ENCODE assay signal across 8 cellular contexts in the genomic region with DNA sequence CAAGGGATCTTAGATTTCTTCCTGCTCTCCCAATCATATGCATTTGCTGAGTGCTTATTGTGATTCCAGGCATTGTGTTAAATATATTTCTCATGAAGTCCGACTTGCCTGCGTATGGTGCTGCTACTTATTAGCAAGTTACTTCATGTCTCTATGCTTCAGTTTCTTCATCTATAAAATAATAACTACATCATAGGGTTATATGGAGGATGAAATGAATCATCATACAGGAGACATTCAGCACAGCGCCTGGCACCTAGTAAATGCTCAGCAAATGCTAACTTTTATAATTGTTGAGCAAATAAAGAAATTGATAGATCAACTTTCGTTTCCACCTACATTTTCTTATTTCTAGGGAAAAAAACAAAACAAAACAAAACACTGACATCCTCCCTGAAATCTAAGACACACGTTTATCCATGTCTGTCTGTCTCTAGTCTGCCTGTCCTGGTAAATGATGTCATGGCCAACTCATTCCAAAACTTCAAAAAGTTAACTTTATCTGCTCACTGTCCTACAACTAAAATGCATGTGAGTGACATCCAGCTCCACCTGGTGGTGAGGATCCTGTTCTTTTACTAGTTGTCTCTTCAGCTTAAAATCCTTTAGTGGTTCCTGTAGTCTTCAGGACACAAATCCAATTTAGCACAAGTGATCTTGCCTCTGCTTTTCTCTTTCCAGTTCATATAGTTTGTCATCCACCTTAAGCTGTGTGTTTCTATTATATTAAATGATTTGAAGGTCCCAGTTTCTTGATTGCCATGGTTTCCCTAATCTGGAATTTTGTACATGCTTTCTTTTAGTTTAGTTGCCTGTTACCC. TPM values are rescaled to one million over a fixed set of nuclear protein-coding genes. Genes with fewer than 3 reads are reported as not detected.
DNase-seq lines count a peak whose midpoint lies in the region; ATAC-seq, FAIRE-seq and TF ChIP-seq lines count a peak whose summit lies in the region.

No MANE protein-coding gene starts in this region.

- DNase-seq in heart right ventricle (no peak), cardiac septum (ENCODE audit: low spot score) (no peak), RKO (ENCODE audit: low spot score) (peak; percentile 81), dorsolateral prefrontal cortex (no peak), small intestine (peak; percentile 39), COLO668 (lab: John Stamatoyannopoulos, UW; ENCODE audit: unreplicated experiment) (no peak), tibial artery (no peak)

- H3K27me3 ChIP-seq in heart right ventricle, result no peaks in the 10 kb centered on the region
- no peaks in the 10 kb centered on the region for H3K27me3 ChIP-seq in dorsolateral prefrontal cortex
- H3K27me3 ChIP-seq in small intestine (ENCODE audit: control insufficient read depth in 2 of 2, insufficient read depth in 2 of 2, low read length in 2 of 2), result no peaks in the 10 kb centered on the region
- H3K27me3 ChIP-seq in tibial artery, result no peaks in the 10 kb centered on the region

- H3K36me3 ChIP-seq in heart right ventricle (peaks cover 0 to 85% (median 32%) of the 10 kb centered on the region in 9 donors), small intestine (ENCODE audit: control insufficient read depth in 2 of 2, insufficient read depth in 2 of 2, low read length in 2 of 2) (peaks cover 5 to 7% of the 10 kb centered on the region in 2 donors), tibial artery (peaks cover 49 to 81% (median 56%) of the 10 kb centered on the region in 3 donors)

- peak in 7 of 9 donors; percentile 8 to 45 (median 40) for TF ChIP-seq CTCF in heart right ventricle (IDR thresholded peaks at IDR 0.05)
- TF ChIP-seq CTCF in dorsolateral prefrontal cortex (IDR thresholded peaks at IDR 0.05 in 54 of 56, conservative IDR thresholded peaks at IDR 0.05 in 2 of 56; ENCODE audit: low read depth in 1 of 56, partially characterized antibody in 56 of 56), result peak in 43 of 56 donors; percentile 12 to 51 (median 31)
- TF ChIP-seq CTCF in tibial artery (IDR thresholded peaks at IDR 0.05), result no peak

- FAIRE-seq in small intestine (lab: Jason Lieb, UNC), result no peak

- 85% methylated on average over 5 of the region's 5 CpGs for WGBS in heart right ventricle, 2 donors
- 84 to 92% (median 86%) methylated on average over 5 of the region's 5 CpGs for WGBS in small intestine, 3 donors

- H3K27ac ChIP-seq in heart right ventricle (no peak overlapping the region), dorsolateral prefrontal cortex (no peak overlapping the region), small intestine (ENCODE audit: low read depth in 1 of 2, low read length in 1 of 2) (no peak overlapping the region), tibial artery (no peak overlapping the region)

- ATAC-seq in heart right ventricle (no peak), HG02759 (IDR thresholded peaks at IDR 0.05; ENCODE audit: unreplicated experiment) (peak; percentile 82)

- no peak overlapping the region for H3K4me3 ChIP-seq in heart right ventricle
- no peak overlapping the region for H3K4me3 ChIP-seq in dorsolateral prefrontal cortex
- no peak overlapping the region for H3K4me3 ChIP-seq in small intestine (ENCODE audit: low read depth in 1 of 2, low read length in 2 of 2)
- H3K4me3 ChIP-seq in tibial artery, result no peak overlapping the region

- intact Hi-C loops in heart right ventricle (cut with DNase I), result no loop called here
- intact Hi-C loops in cardiac septum (cut with DNase I), result no loop called here
- intact Hi-C loops in dorsolateral prefrontal cortex (cut with DNase I), result no loop called here
- intact Hi-C loops in tibial artery (cut with DNase I; ENCODE audit: low total_unique reads), result no loop called here

- H3K4me1 ChIP-seq in heart right ventricle, result peaks cover 0 to 10% (median 0%) of the 10 kb centered on the region in 9 donors
- H3K4me1 ChIP-seq in small intestine (ENCODE audit: control insufficient read depth in 2 of 2, insufficient read depth in 1 of 2, low read depth in 1 of 2, low read length in 1 of 2), result no peaks in the 10 kb centered on the region
- no peaks in the 10 kb centered on the region for H3K4me1 ChIP-seq in tibial artery

- H3K9me3 ChIP-seq in heart right ventricle, result no peaks in the 10 kb centered on the region
- no peaks in the 10 kb centered on the region for H3K9me3 ChIP-seq in small intestine (ENCODE audit: control insufficient read depth, low read depth)
- H3K9me3 ChIP-seq in tibial artery, result no peaks in the 10 kb centered on the region

RNA-seq across cellular contexts. Expression of a gene that starts 27.7 kb away (rescaled TPM):
- total RNA-seq in heart right ventricle (not detected), cardiac septum (not detected), dorsolateral prefrontal cortex (1 to 10 TPM in 85 of 120 experiments, under 1 TPM in 35; 0.29 to 2.6 (median 1.2) TPM)
- polyA plus RNA-seq in heart right ventricle (not detected), small intestine (not detected)

RNA-seq across cellular contexts. Expression of a gene that starts 33.5 kb away (rescaled TPM):
- total RNA-seq in heart right ventricle (10 to 100 TPM; 39.1 to 64.4 (median 58.2) TPM), cardiac septum (58.4 TPM), dorsolateral prefrontal cortex (10 to 100 TPM; 43.0 to 74.0 (median 56.6) TPM)
- polyA plus RNA-seq in heart right ventricle (10 to 100 TPM; 13.2 to 14.0 TPM), small intestine (10 to 100 TPM in 1 of 3 donors, 1 to 10 TPM in 2; 6.8 to 17.3 (median 9.8) TPM)

Comparison
In these comparisons a context has a peak if more than half of its experiments do, and no peak if none do; other contexts are left out.
1. DNase-seq: peak in RKO (single experiment) and small intestine (single experiment); none in heart right ventricle (0 of 2), cardiac septum (single experiment), dorsolateral prefrontal cortex (0 of 10), COLO668 (single experiment) and tibial artery (0 of 2).
2. CTCF ChIP-seq: peak in heart right ventricle (7 of 9) and dorsolateral prefrontal cortex (43 of 56); none in tibial artery (0 of 2).